Comparison of ENCODE assay signal across 19 cellular contexts in genomic region chr5:64206653-64207052, GRCh38. TPM values are rescaled to one million over a fixed set of nuclear protein-coding genes. Genes with fewer than 3 reads are reported as not detected.
DNase-seq lines count a peak whose midpoint lies in the region; ATAC-seq and TF ChIP-seq lines count a peak whose summit lies in the region.
"Had no signal": no experiment of that assay in that cellular context is flagged by ENCODE, and none has a peak within 500 bp of the region (broad histone marks: within the 10 kb centered on the region; RNA-seq: fewer than 3 reads in every experiment).

No MANE protein-coding gene starts in this region.

- TF ChIP-seq CTCF in mammary epithelial cell (conservative IDR thresholded peaks at IDR 0.05 in 1 of 2, IDR thresholded peaks at IDR 0.05 in 1 of 2; ENCODE audit: extremely low read depth in 1 of 2, insufficient read depth in 1 of 2, low read depth in 1 of 2, low read length in 2 of 2): peak in 1 of 2 donors; percentile 25
- no peak for TF ChIP-seq CTCF in breast epithelium (IDR thresholded peaks at IDR 0.05)

- no peaks in the 10 kb centered on the region for H4K20me1 ChIP-seq in mammary epithelial cell (ENCODE audit: insufficient read depth, low read length)

- H3K27me3 ChIP-seq in mammary epithelial cell (ENCODE audit: insufficient read depth, low read length) (no peaks in the 10 kb centered on the region), breast epithelium (no peaks in the 10 kb centered on the region)
- H3K27me3 ChIP-seq: SJCRH30 had no signal

- no peak for TF ChIP-seq POLR2A in breast epithelium (IDR thresholded peaks at IDR 0.05)

- H3K36me3 ChIP-seq in mammary epithelial cell (ENCODE audit: insufficient read depth, low read length): no peaks in the 10 kb centered on the region
- no peaks in the 10 kb centered on the region for H3K36me3 ChIP-seq in breast epithelium
- H3K36me3 ChIP-seq: SJCRH30 had no signal

- H3K4me1 ChIP-seq in mammary epithelial cell (ENCODE audit: insufficient read depth, low read length) (peaks cover 11% of the 10 kb centered on the region), breast epithelium (no peaks in the 10 kb centered on the region)
- H3K4me1 ChIP-seq: A549, Caco-2 had no signal

- H3K9me3 ChIP-seq in mammary epithelial cell (replicated peaks; ENCODE audit: insufficient read depth, low read length) (no peaks in the 10 kb centered on the region), breast epithelium (no peaks in the 10 kb centered on the region)
- H3K9me3 ChIP-seq: A549, Caco-2, SJCRH30 had no signal

- H3K4me3 ChIP-seq in mammary epithelial cell (replicated peaks in 1 of 3; ENCODE audit: insufficient read depth in 1 of 3, low read depth in 2 of 3, low read length in 3 of 3) (no peak overlapping the region), breast epithelium (no peak overlapping the region)
- H3K4me3 ChIP-seq: A549, SJCRH30 had no signal

- CTCF ChIA-PET in mammary epithelial cell (lab: Charles Lee; ENCODE audit: low non-redundant PET): no interaction called here

- 31% methylated on average over 2 of the region's 2 CpGs for WGBS in mammary epithelial cell (ENCODE audit: low coverage, missing lambda C conversion rate)

- no peak overlapping the region for H2AFZ ChIP-seq in mammary epithelial cell (ENCODE audit: low read depth, low read length)

- no peak overlapping the region for H3K4me2 ChIP-seq in mammary epithelial cell (ENCODE audit: insufficient read depth, low read depth, low read length)
- H3K4me2 ChIP-seq: A549 had no signal

- no peaks in the 10 kb centered on the region for H3K79me2 ChIP-seq in mammary epithelial cell (ENCODE audit: insufficient read depth, low read length)

- H3K27ac ChIP-seq in mammary epithelial cell (ENCODE audit: insufficient read depth, low read depth, low read length) (no peak overlapping the region), breast epithelium (no peak overlapping the region)
- H3K27ac ChIP-seq: A549, HL-60, SJCRH30 had no signal

- in situ Hi-C loops in mammary epithelial cell (cut with MboI; ENCODE audit: low sequenced_read_pairs in 2 of 2): loop anchor here (5.0 to 10.0 kb wide), 2 partner anchors 129 to 132 kb away; no protein-coding TSS in a partner anchor

- ATAC-seq in left lobe of liver: peak; percentile 33
- ATAC-seq: A549 had no signal

- dilution Hi-C loops in mammary epithelial cell (cut with HindIII; ENCODE audit: low sequenced_read_pairs): no loop called here

- no peak overlapping the region for H3K9ac ChIP-seq in mammary epithelial cell (ENCODE audit: insufficient read depth, low read length)

- intact Hi-C loops in mammary epithelial cell (cut with micrococcal nuclease): loop anchor here (1.0 kb wide), 1 partner anchor 58 kb away; no protein-coding TSS in a partner anchor
- intact Hi-C loops in breast epithelium (cut with DNase I; ENCODE audit: low total_unique reads): no loop called here

- BruUV-seq in mammary epithelial cell (replicated peaks; lab: Mats Ljungman, UMichigan): no TSS peak

- DNase-seq in mammary epithelial cell (peak; percentile 4), breast epithelium (ENCODE audit: low spot score in 2 of 2) (no peak), astrocyte of the hippocampus (ENCODE audit: low read depth, low spot score) (peak; percentile 9), left lobe of liver (ENCODE audit: low spot score) (no peak), dedifferentiated amniotic fluid mesenchymal stem cell (ENCODE audit: extremely low spot score) (no peak), ecto neural progenitor cell (ENCODE audit: low spot score) (no peak), epidermal melanocyte (ENCODE audit: insufficient read length, low spot score) (no peak)
- DNase-seq in activated CD4-positive, CD25-positive, alpha-beta regulatory T cell (lab: John Stamatoyannopoulos, UW): no peak
- DNase-seq: Caco-2, GOT3, KBM-7, NCI-H1436 treated with DMSO at 0.1 percent for 48 hours, NCI-H2081, NCI-H226, NCI-H526, SJCRH30 had no signal

RNA-seq across cellular contexts. Expression of gene RNF180, which starts 41.0 kb away (rescaled TPM):
- total RNA-seq in mammary epithelial cell (1 to 10 TPM; 2.9 to 9.3 TPM), breast epithelium (10 to 100 TPM; 14.4 to 22.7 (median 16.2) TPM), left lobe of liver (4.4 TPM)
- 0.20 TPM for polyA plus RNA-seq in mammary epithelial cell
- polyA minus RNA-seq in mammary epithelial cell: 3.3 TPM
- total RNA-seq: G401 had no signal

Comparison
In these comparisons a context has a peak if more than half of its experiments do, and no peak if none do; other contexts are left out.
1. DNase-seq: peak in mammary epithelial cell (single experiment) and astrocyte of the hippocampus (single experiment); none in breast epithelium (0 of 2), left lobe of liver (single experiment), dedifferentiated amniotic fluid mesenchymal stem cell (single experiment), activated CD4-positive, CD25-positive, alpha-beta regulatory T cell (0 of 4), ecto neural progenitor cell (single experiment) and epidermal melanocyte (single experiment).